In genomic region chr12:101229841-101230241, GRCh38 we compare ENCODE assay signal across 17 cellular contexts. TPM values are rescaled to one million over a fixed set of nuclear protein-coding genes. Genes with fewer than 3 reads are reported as not detected.
"Had no signal": no experiment of that assay in that cellular context is flagged by ENCODE, and none has a peak within 500 bp of the region (broad histone marks: within the 10 kb centered on the region; RNA-seq: fewer than 3 reads in every experiment).

No MANE protein-coding gene starts in this region.

- H3K4me1 ChIP-seq: transverse colon had no signal

- H3K36me3 ChIP-seq: esophagus squamous epithelium, transverse colon had no signal

- DNase-seq: activated CD4-positive, alpha-beta T cell treated with anti-CD3 and anti-CD28 coated beads, Interleukin-2, amount 50 U/mL, for 48 hours; activated CD4-positive, CD25-positive, alpha-beta regulatory T cell treated with anti-CD3 and anti-CD28 coated beads, Interleukin-2, amount 50 U/mL, for 72 hours; activated effector memory CD4-positive, alpha-beta T cell treated with Interleukin-2 at 50 U/mL for 16 hours; activated T-cell treated with anti-CD3 and anti-CD28 coated beads, Interleukin-2, amount 50 U/mL, for 1 hour; esophagus squamous epithelium; mucosa of descending colon; naive thymus-derived CD4-positive, alpha-beta T cell; stimulated activated CD4-positive, alpha-beta T cell treated with anti-CD3 and anti-CD28 coated beads, Interleukin-4, amount 100 ng/mL, for 4 hours; stimulated activated CD8-positive, alpha-beta memory T cell treated with anti-CD3 and anti-CD28 coated beads, Interleukin-4, amount 100 ng/mL, for 48 hours; stimulated activated naive CD4-positive, alpha-beta T cell treated with Interleukin-2 at 50 U/mL for 16 hours; substantia nigra; T-helper 1 cell; transverse colon had no signal

- H3K27me3 ChIP-seq: esophagus squamous epithelium, transverse colon had no signal

- H3K4me3 ChIP-seq: esophagus squamous epithelium, mucosa of descending colon, skin epidermis, transverse colon had no signal

- H3K27ac ChIP-seq: parathyroid adenoma, skin epidermis, transverse colon had no signal

- ATAC-seq: mucosa of descending colon; naive thymus-derived CD4-positive, alpha-beta T cell had no signal

- H3K9me3 ChIP-seq: esophagus squamous epithelium, mucosa of descending colon, transverse colon had no signal

RNA-seq across cellular contexts. Expression of gene SLC5A8, which starts 19.8 kb away (rescaled TPM):
- total RNA-seq: cardiac septum; naive thymus-derived CD4-positive, alpha-beta T cell; renal cortical epithelial cell had no signal
